In the genomic region with DNA sequence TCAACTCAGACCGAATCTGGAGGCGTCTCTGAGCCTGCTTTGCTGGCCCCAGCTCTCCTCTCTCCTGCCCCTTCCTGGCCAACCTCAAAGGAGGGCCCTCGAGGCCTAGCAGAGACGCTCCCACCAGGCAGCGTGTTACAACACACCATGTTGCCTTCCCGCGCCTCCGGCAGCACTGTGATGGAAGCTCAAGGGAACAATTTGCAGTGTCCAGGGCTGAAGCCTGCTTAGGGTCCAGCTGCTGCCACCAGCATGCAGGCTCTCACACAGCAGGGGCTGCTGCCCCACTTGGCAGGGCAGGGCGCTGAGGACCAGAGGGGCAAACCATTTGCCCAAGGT, we compare ENCODE assay signal across 1 cellular context.
TF ChIP-seq lines count a peak whose summit lies in the region.

No MANE protein-coding gene starts in this region.

TF ChIP-seq in H1, 55 proteins besides CTCF, POLR2A, EP300 and RAD21:
- no peak for TF ChIP-seq SRF (IDR thresholded peaks at IDR 0.05; ENCODE audit: low read depth, low read length)
- no peak for TF ChIP-seq SAP30 (IDR thresholded peaks at IDR 0.05; ENCODE audit: insufficient read depth, insufficient replicate concordance, low read length)
- TF ChIP-seq NRF1 (IDR thresholded peaks at IDR 0.05; ENCODE audit: low read depth, low read length): no peak
